In the genomic region with DNA sequence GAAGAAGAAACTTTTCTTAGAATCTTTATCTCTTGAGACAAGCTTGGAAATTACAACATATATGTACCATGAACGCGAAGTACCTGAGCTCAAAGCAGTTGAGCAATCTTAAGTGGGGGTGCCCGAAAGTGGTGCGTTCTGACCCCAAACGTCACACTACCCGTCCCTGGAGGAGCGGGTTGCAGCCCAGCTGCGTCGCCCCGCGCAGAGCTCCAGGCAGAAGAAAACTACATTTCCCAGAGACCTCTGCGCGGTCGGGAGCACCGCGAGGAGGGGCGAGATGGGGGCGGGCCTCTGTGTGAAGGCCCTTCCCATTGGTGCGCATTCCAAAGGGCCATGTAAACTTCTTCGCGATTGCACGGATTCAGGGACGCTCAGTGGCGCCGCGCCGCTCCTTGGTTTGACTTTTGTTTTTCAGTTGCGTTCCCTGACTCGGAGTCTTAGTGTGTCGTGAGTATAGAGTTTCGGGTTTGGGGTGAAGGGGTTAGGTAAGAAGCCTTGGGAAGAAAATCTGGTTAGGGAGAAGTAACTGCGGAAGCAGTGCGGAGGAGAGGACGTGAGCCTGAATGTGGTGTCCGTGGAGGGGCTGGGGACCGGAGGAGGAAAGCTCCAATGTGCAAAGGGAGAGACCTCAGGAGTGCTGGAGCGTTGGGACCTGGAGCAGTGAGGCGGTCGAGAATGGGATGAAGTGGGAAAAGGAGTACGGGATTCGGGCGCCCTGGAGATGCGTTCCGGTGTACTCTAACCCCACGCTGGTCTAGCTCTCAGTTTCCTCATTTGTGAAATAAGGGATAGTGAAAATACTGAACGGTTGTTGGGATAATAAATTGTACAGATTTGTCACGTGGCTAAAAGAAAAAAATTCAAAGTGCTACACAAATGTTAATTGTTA, we compare ENCODE assay signal across 8 cellular contexts. TPM values are rescaled to one million over a fixed set of nuclear protein-coding genes. Genes with fewer than 3 reads are reported as not detected.
A peak's percentile ranks its signal among the peaks of the same experiment; 100 is the strongest.
DNase-seq lines count a peak whose midpoint lies in the region; ATAC-seq and TF ChIP-seq lines count a peak whose summit lies in the region.

Gene CCDC77, plus strand, starts transcription at position 410 of the 892 bp plus-strand sequence. CDS start 7,740 bp downstream, outside the sequence.

- DNase-seq in D341Med (ENCODE audit: low spot score) (peak; percentile 99), KBM-7 (peak; percentile 97), activated T-cell treated with anti-CD3 and anti-CD28 coated beads for 4 hours (peak; percentile 91), fibroblast of the conjunctiva (ENCODE audit: low read depth) (peak; percentile 78), thoracic aorta (ENCODE audit: low spot score) (peak; percentile 72), NCI-H82 (lab: John Stamatoyannopoulos, UW) (no peak)

- H3K36me3 ChIP-seq in neutrophil, result no peaks in the 10 kb centered on the region
- no peaks in the 10 kb centered on the region for H3K36me3 ChIP-seq in thoracic aorta

- no peaks in the 10 kb centered on the region for H3K9me3 ChIP-seq in neutrophil
- H3K9me3 ChIP-seq in thoracic aorta, result no peaks in the 10 kb centered on the region

- in situ Hi-C loops in KBM-7 (cut with MboI; ENCODE audit: low pct_unique_long_range_greater_than_20kb, low sequenced_read_pairs), result no loop called here

- peak within 1 kb of the TSS; percentile 76 for H3K27ac ChIP-seq in neutrophil
- peak within 1 kb of the TSS; percentile 43 to 74 for H3K27ac ChIP-seq in thoracic aorta

- H3K27me3 ChIP-seq in neutrophil (no peaks in the 10 kb centered on the region), thoracic aorta (replicated peaks; ENCODE audit: insufficient read depth) (no peaks in the 10 kb centered on the region)

- peaks cover 12 to 16% of the 10 kb centered on the region in 2 experiments for H3K4me1 ChIP-seq in neutrophil (ENCODE audit: control insufficient read depth in 1 of 2, insufficient read depth in 1 of 2, low read depth in 1 of 2, low read length in 1 of 2)
- peaks cover 6 to 14% of the 10 kb centered on the region in 2 donors for H3K4me1 ChIP-seq in thoracic aorta (ENCODE audit: control insufficient read depth in 1 of 2, low read depth in 2 of 2)

- H3K4me3 ChIP-seq in neutrophil (ENCODE audit: low read depth in 1 of 2, low read length in 1 of 2), result peak within 1 kb of the TSS; percentile 84 to 99
- peak within 1 kb of the TSS; percentile 82 for H3K4me3 ChIP-seq in thoracic aorta

- ATAC-seq in GM21576 (IDR thresholded peaks at IDR 0.05; ENCODE audit: unreplicated experiment) (peak; percentile 95), thoracic aorta (ENCODE audit: insufficient number of reproducible peaks, low FRiP score, low read depth) (peak; percentile 99)

- peak; percentile 71 for TF ChIP-seq CTCF in neutrophil (IDR thresholded peaks at IDR 0.05)
- TF ChIP-seq CTCF in thoracic aorta (IDR thresholded peaks at IDR 0.05), result no peak

RNA-seq across cellular contexts. Expression of gene CCDC77, which starts in this region (rescaled TPM):
- 1 to 10 TPM; 5.6 to 7.2 TPM for total RNA-seq in thoracic aorta
